In the genomic region with DNA sequence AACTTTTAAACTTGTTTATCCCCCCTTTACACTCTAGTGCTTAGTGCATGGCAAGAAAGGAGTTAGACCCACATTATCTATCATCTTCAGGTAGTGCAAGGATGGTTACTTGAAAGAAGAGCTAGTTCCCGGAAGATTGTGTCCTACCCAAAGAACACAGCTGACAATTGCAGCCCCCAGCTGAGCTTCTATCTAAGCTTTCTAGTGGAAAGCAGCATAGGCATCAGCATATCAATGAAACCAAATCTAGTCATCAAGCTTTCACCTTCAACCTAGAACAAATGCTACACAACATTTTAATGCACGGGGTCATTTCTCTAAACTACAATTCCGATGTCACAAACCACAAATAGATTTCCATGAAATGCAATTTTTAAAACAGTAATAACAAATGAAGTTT, we compare ENCODE assay signal across 22 cellular contexts.
"Had no signal": no experiment of that assay in that cellular context is flagged by ENCODE, and none has a peak within 500 bp of the region (broad histone marks: within the 10 kb centered on the region; RNA-seq: fewer than 3 reads in every experiment).

No MANE protein-coding gene starts in this region.

- H3K9ac ChIP-seq: SK-N-SH had no signal

- FAIRE-seq: bronchial epithelial cell, endometrium, kidney had no signal

- DNase-seq: activated B cell treated with CpG ODN at 0.5 μM for 24 hours; activated CD4-positive, alpha-beta T cell treated with anti-CD3 and anti-CD28 coated beads for 36 hours; activated CD4-positive, alpha-beta T cell treated with anti-CD3 and anti-CD28 coated beads, Interleukin-2, amount 50 U/mL, for 48 hours; activated effector memory CD4-positive, alpha-beta T cell treated with Interleukin-2 at 50 U/mL for 16 hours; activated naive CD4-positive, alpha-beta T cell treated with anti-CD3 and anti-CD28 coated beads, Interleukin-2, amount 10 ng/mL, durations not matched to agents 7 days and 5 days; activated T-cell treated with anti-CD3 and anti-CD28 coated beads, Interleukin-2, amount 50 U/mL, for 72 hours; foreskin keratinocyte; kidney; naive thymus-derived CD4-positive, alpha-beta T cell; SK-N-SH; stimulated activated CD4-positive, alpha-beta T cell treated with anti-CD3 and anti-CD28 coated beads, Interleukin-4, amount 100 ng/mL, for 1 hour; stimulated activated naive CD4-positive, alpha-beta T cell; T-cell; T1000; upper lobe of left lung had no signal

- H3K4me1 ChIP-seq: foreskin keratinocyte, lower lobe of right lung, prostate gland, upper lobe of left lung had no signal

- H3K27ac ChIP-seq: coronary artery, foreskin keratinocyte, lower lobe of right lung, prostate gland, upper lobe of left lung had no signal

- H3K9me3 ChIP-seq: lower lobe of right lung, prostate gland, SK-N-SH, thoracic aorta, upper lobe of left lung had no signal

- H3K36me3 ChIP-seq: prostate gland, thoracic aorta, upper lobe of left lung had no signal

- H3K4me3 ChIP-seq: lower lobe of right lung, prostate gland, upper lobe of left lung had no signal

- ATAC-seq: activated CD4-positive, alpha-beta T cell treated with anti-CD3 and anti-CD28 coated beads for 36 hours; activated T-cell treated with anti-CD3 and anti-CD28 coated beads, Interleukin-2, amount 50 U/mL, for 72 hours; foreskin keratinocyte; left lobe of liver; naive thymus-derived CD4-positive, alpha-beta T cell; T-cell had no signal

- H3K4me2 ChIP-seq: SK-N-SH had no signal

- H3K27me3 ChIP-seq: foreskin keratinocyte, upper lobe of left lung had no signal
